In genomic region chr20:49785851-49786174, GRCh38 we compare ENCODE assay signal across 1 cellular context.
TF ChIP-seq lines count a peak whose summit lies in the region.

No MANE protein-coding gene starts in this region.

TF ChIP-seq in GM12878, 131 proteins besides CTCF, POLR2A, EP300 and RAD21 (continued from another document and continues in another):
- TF ChIP-seq, protein P1, sequence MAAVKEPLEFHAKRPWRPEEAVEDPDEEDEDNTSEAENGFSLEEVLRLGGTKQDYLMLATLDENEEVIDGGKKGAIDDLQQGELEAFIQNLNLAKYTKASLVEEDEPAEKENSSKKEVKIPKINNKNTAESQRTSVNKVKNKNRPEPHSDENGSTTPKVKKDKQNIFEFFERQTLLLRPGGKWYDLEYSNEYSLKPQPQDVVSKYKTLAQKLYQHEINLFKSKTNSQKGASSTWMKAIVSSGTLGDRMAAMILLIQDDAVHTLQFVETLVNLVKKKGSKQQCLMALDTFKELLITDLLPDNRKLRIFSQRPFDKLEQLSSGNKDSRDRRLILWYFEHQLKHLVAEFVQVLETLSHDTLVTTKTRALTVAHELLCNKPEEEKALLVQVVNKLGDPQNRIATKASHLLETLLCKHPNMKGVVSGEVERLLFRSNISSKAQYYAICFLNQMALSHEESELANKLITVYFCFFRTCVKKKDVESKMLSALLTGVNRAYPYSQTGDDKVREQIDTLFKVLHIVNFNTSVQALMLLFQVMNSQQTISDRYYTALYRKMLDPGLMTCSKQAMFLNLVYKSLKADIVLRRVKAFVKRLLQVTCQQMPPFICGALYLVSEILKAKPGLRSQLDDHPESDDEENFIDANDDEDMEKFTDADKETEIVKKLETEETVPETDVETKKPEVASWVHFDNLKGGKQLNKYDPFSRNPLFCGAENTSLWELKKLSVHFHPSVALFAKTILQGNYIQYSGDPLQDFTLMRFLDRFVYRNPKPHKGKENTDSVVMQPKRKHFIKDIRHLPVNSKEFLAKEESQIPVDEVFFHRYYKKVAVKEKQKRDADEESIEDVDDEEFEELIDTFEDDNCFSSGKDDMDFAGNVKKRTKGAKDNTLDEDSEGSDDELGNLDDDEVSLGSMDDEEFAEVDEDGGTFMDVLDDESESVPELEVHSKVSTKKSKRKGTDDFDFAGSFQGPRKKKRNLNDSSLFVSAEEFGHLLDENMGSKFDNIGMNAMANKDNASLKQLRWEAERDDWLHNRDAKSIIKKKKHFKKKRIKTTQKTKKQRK (IDR thresholded peaks at IDR 0.05; ENCODE audit: low read depth, low read length) = no peak
- no peak for TF ChIP-seq NR2C2 (IDR thresholded peaks at IDR 0.05; ENCODE audit: borderline replicate concordance, control insufficient read depth, insufficient read length, low read depth)
- TF ChIP-seq, protein P2, sequence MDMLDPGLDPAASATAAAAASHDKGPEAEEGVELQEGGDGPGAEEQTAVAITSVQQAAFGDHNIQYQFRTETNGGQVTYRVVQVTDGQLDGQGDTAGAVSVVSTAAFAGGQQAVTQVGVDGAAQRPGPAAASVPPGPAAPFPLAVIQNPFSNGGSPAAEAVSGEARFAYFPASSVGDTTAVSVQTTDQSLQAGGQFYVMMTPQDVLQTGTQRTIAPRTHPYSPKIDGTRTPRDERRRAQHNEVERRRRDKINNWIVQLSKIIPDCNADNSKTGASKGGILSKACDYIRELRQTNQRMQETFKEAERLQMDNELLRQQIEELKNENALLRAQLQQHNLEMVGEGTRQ (IDR thresholded peaks at IDR 0.05; ENCODE audit: borderline replicate concordance, low read depth, low read length) = no peak
- no peak for TF ChIP-seq SREBF2 (IDR thresholded peaks at IDR 0.05; ENCODE audit: low read length)
- TF ChIP-seq FOS (IDR thresholded peaks at IDR 0.05; ENCODE audit: borderline replicate concordance, extremely low read depth, insufficient read length) = no peak
- TF ChIP-seq, protein P3, sequence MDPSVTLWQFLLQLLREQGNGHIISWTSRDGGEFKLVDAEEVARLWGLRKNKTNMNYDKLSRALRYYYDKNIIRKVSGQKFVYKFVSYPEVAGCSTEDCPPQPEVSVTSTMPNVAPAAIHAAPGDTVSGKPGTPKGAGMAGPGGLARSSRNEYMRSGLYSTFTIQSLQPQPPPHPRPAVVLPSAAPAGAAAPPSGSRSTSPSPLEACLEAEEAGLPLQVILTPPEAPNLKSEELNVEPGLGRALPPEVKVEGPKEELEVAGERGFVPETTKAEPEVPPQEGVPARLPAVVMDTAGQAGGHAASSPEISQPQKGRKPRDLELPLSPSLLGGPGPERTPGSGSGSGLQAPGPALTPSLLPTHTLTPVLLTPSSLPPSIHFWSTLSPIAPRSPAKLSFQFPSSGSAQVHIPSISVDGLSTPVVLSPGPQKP (IDR thresholded peaks at IDR 0.05; ENCODE audit: low read depth, low read length) = no peak
- no peak for TF ChIP-seq POLR2AphosphoS5 (IDR thresholded peaks at IDR 0.05; ENCODE audit: low read length)
- no peak for TF ChIP-seq KDM1A (IDR thresholded peaks at IDR 0.05; ENCODE audit: borderline replicate concordance)
- peak; percentile 82 for TF ChIP-seq YY1 (IDR thresholded peaks at IDR 0.05; ENCODE audit: low read depth, low read length)
- TF ChIP-seq TAF1 (IDR thresholded peaks at IDR 0.05; ENCODE audit: borderline replicate concordance, low read depth, low read length) = no peak
- TF ChIP-seq, protein P4, sequence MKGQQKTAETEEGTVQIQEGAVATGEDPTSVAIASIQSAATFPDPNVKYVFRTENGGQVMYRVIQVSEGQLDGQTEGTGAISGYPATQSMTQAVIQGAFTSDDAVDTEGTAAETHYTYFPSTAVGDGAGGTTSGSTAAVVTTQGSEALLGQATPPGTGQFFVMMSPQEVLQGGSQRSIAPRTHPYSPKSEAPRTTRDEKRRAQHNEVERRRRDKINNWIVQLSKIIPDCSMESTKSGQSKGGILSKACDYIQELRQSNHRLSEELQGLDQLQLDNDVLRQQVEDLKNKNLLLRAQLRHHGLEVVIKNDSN (IDR thresholded peaks at IDR 0.05; ENCODE audit: borderline replicate concordance, extremely low read length, insufficient read depth, low read depth, low read length) = no peak
- no peak for TF ChIP-seq ZZZ3 (IDR thresholded peaks at IDR 0.05; ENCODE audit: control insufficient read depth, insufficient read length, low read depth)
- no peak for TF ChIP-seq JUND (IDR thresholded peaks at IDR 0.05; ENCODE audit: low read depth, low read length)
- TF ChIP-seq SIX5 (IDR thresholded peaks at IDR 0.05; ENCODE audit: low read depth, low read length, severe bottlenecking) = no peak
- TF ChIP-seq MEF2B (IDR thresholded peaks at IDR 0.05; ENCODE audit: partially characterized antibody, poor library complexity, severe bottlenecking) = peak; percentile 45
- no peak for TF ChIP-seq ZBTB33 (IDR thresholded peaks at IDR 0.05)
- TF ChIP-seq, protein P5, sequence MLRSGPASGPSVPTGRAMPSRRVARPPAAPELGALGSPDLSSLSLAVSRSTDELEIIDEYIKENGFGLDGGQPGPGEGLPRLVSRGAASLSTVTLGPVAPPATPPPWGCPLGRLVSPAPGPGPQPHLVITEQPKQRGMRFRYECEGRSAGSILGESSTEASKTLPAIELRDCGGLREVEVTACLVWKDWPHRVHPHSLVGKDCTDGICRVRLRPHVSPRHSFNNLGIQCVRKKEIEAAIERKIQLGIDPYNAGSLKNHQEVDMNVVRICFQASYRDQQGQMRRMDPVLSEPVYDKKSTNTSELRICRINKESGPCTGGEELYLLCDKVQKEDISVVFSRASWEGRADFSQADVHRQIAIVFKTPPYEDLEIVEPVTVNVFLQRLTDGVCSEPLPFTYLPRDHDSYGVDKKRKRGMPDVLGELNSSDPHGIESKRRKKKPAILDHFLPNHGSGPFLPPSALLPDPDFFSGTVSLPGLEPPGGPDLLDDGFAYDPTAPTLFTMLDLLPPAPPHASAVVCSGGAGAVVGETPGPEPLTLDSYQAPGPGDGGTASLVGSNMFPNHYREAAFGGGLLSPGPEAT (IDR thresholded peaks at IDR 0.05; ENCODE audit: low read depth) = peak; percentile 77; the same call in 1 of the 2 replicates
- no peak for TF ChIP-seq NRF1 (conservative IDR thresholded peaks at IDR 0.05; ENCODE audit: low read depth, low read length)
- peak; percentile 80 for TF ChIP-seq NFIC (IDR thresholded peaks at IDR 0.05; ENCODE audit: low read depth, low read length)
- TF ChIP-seq YBX1 (IDR thresholded peaks at IDR 0.05) = no peak
- TF ChIP-seq CEBPB (IDR thresholded peaks at IDR 0.05; ENCODE audit: borderline replicate concordance in 1 of 2, low read depth in 2 of 2, low read length in 2 of 2) = no peak
- no peak for TF ChIP-seq MYC (IDR thresholded peaks at IDR 0.05; ENCODE audit: insufficient read depth, insufficient read length, insufficient replicate concordance, low read length, severe bottlenecking)
- TF ChIP-seq PML (IDR thresholded peaks at IDR 0.05; ENCODE audit: low read length) = no peak
- peak; percentile 95 for TF ChIP-seq TCF12 (IDR thresholded peaks at IDR 0.05; ENCODE audit: low read depth, low read length)
- no peak for TF ChIP-seq ZNF687 (IDR thresholded peaks at IDR 0.05)
- TF ChIP-seq KAT2A (conservative IDR thresholded peaks at IDR 0.05; ENCODE audit: control insufficient read depth, low read depth, low read length) = no peak
- no peak for TF ChIP-seq ZNF24 (IDR thresholded peaks at IDR 0.05)
- TF ChIP-seq, protein P6, sequence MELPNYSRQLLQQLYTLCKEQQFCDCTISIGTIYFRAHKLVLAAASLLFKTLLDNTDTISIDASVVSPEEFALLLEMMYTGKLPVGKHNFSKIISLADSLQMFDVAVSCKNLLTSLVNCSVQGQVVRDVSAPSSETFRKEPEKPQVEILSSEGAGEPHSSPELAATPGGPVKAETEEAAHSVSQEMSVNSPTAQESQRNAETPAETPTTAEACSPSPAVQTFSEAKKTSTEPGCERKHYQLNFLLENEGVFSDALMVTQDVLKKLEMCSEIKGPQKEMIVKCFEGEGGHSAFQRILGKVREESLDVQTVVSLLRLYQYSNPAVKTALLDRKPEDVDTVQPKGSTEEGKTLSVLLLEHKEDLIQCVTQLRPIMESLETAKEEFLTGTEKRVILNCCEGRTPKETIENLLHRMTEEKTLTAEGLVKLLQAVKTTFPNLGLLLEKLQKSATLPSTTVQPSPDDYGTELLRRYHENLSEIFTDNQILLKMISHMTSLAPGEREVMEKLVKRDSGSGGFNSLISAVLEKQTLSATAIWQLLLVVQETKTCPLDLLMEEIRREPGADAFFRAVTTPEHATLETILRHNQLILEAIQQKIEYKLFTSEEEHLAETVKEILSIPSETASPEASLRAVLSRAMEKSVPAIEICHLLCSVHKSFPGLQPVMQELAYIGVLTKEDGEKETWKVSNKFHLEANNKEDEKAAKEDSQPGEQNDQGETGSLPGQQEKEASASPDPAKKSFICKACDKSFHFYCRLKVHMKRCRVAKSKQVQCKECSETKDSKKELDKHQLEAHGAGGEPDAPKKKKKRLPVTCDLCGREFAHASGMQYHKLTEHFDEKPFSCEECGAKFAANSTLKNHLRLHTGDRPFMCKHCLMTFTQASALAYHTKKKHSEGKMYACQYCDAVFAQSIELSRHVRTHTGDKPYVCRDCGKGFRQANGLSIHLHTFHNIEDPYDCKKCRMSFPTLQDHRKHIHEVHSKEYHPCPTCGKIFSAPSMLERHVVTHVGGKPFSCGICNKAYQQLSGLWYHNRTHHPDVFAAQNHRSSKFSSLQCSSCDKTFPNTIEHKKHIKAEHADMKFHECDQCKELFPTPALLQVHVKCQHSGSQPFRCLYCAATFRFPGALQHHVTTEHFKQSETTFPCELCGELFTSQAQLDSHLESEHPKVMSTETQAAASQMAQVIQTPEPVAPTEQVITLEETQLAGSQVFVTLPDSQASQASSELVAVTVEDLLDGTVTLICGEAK (IDR thresholded peaks at IDR 0.05; ENCODE audit: borderline replicate concordance) = no peak
- peak; percentile 92 for TF ChIP-seq TCF3 (IDR thresholded peaks at IDR 0.05; ENCODE audit: borderline replicate concordance, insufficient read depth, low read depth, low read length)
- peak; percentile 61; the same call in 1 of the 2 replicates for TF ChIP-seq TBL1XR1 (IDR thresholded peaks at IDR 0.05; ENCODE audit: low read depth, low read length)
- TF ChIP-seq ZSCAN29 (IDR thresholded peaks at IDR 0.05) = no peak
- no peak for TF ChIP-seq CHD2 (IDR thresholded peaks at IDR 0.05; ENCODE audit: borderline replicate concordance, low read depth, low read length)
- TF ChIP-seq EZH2 (IDR thresholded peaks at IDR 0.05; ENCODE audit: borderline replicate concordance, control insufficient read depth, low read depth, low read length) = no peak
- no peak for TF ChIP-seq ASH2L (IDR thresholded peaks at IDR 0.05; ENCODE audit: borderline replicate concordance, low read depth)
- TF ChIP-seq, protein P7, sequence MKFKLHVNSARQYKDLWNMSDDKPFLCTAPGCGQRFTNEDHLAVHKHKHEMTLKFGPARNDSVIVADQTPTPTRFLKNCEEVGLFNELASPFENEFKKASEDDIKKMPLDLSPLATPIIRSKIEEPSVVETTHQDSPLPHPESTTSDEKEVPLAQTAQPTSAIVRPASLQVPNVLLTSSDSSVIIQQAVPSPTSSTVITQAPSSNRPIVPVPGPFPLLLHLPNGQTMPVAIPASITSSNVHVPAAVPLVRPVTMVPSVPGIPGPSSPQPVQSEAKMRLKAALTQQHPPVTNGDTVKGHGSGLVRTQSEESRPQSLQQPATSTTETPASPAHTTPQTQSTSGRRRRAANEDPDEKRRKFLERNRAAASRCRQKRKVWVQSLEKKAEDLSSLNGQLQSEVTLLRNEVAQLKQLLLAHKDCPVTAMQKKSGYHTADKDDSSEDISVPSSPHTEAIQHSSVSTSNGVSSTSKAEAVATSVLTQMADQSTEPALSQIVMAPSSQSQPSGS (IDR thresholded peaks at IDR 0.05; ENCODE audit: low read length) = peak; percentile 79; the same call in 1 of the 2 replicates
- TF ChIP-seq GATAD2B (conservative IDR thresholded peaks at IDR 0.05; ENCODE audit: low read depth) = peak; percentile 90
- no peak for TF ChIP-seq NFXL1 (IDR thresholded peaks at IDR 0.05; ENCODE audit: borderline replicate concordance)
- TF ChIP-seq NBN (IDR thresholded peaks at IDR 0.05) = peak; percentile 66; the same call in 1 of the 2 replicates
- peak in 1 of 2 experiments; percentile 94; a peak in 2 of 4 replicates for TF ChIP-seq ETV6 (conservative IDR thresholded peaks at IDR 0.05 in 1 of 2, IDR thresholded peaks at IDR 0.05 in 1 of 2; ENCODE audit: borderline replicate concordance in 1 of 2, low read depth in 1 of 2)
- TF ChIP-seq BMI1 (IDR thresholded peaks at IDR 0.05; ENCODE audit: borderline replicate concordance) = no peak
